Comparison of ENCODE assay signal across 23 cellular contexts in genomic region chr12:12521923-12522322, GRCh38. TPM values are rescaled to one million over a fixed set of nuclear protein-coding genes. Genes with fewer than 3 reads are reported as not detected.
DNase-seq lines count a peak whose midpoint lies in the region; ATAC-seq and TF ChIP-seq lines count a peak whose summit lies in the region.
"Had no signal": no experiment of that assay in that cellular context is flagged by ENCODE, and none has a peak within 500 bp of the region (broad histone marks: within the 10 kb centered on the region; RNA-seq: fewer than 3 reads in every experiment).

No MANE protein-coding gene starts in this region.

- WGBS in right cardiac atrium: 80% methylated on average over 6 of the region's 6 CpGs

- no peak overlapping the region for H3K27ac ChIP-seq in right cardiac atrium (ENCODE audit: low read length)
- no peak overlapping the region for H3K27ac ChIP-seq in CD4-positive, alpha-beta T cell (ENCODE audit: low read depth, low read length)
- H3K27ac ChIP-seq: esophagus muscularis mucosa, right atrium auricular region had no signal

- ATAC-seq in Right ventricle myocardium superior (ENCODE audit: poor library complexity) (peak; percentile 20), right cardiac atrium (no peak)
- no peak for ATAC-seq in CD4-positive, alpha-beta T cell (ENCODE audit: poor library complexity)
- no peak for ATAC-seq in activated CD8-positive, alpha-beta T cell treated with anti-CD3 and anti-CD28 coated beads for 36 hours
- ATAC-seq: activated T-cell treated with anti-CD3 and anti-CD28 coated beads, Interleukin-2, amount 50 U/mL, for 4 hours; K562; naive thymus-derived CD8-positive, alpha-beta T cell had no signal

- no peaks in the 10 kb centered on the region for H3K9me3 ChIP-seq in right cardiac atrium (ENCODE audit: control insufficient read depth, low read length)
- no peaks in the 10 kb centered on the region for H3K9me3 ChIP-seq in CD4-positive, alpha-beta T cell (ENCODE audit: control insufficient read depth, low read length)
- H3K9me3 ChIP-seq: esophagus muscularis mucosa, right atrium auricular region, tibial nerve had no signal

- H3K36me3 Mint-ChIP-seq in dendritic cell treated with granulocyte-macrophage colony-stimulating factor and Interleukin-4, amounts not matched to agents 40 ng/mL and 50 ng/mL, for 4 days (ENCODE audit: low read depth): peaks cover 20% of the 10 kb centered on the region
- peaks cover 28% of the 10 kb centered on the region for H3K36me3 Mint-ChIP-seq in nephron progenitor cell (ENCODE audit: low read depth)
- peaks cover 47% of the 10 kb centered on the region for H3K36me3 Mint-ChIP-seq in CD4-positive, alpha-beta T cell (ENCODE audit: low read depth)
- peaks cover 25% of the 10 kb centered on the region for H3K36me3 Mint-ChIP-seq in activated CD8-positive, alpha-beta T cell treated with anti-CD3 and anti-CD28 coated beads for 36 hours (ENCODE audit: low read depth)

- TF ChIP-seq CTCF in nephron progenitor cell (IDR thresholded peaks at IDR 0.05): no peak
- TF ChIP-seq CTCF in CD4-positive, alpha-beta T cell (IDR thresholded peaks at IDR 0.05): no peak
- TF ChIP-seq CTCF in activated CD8-positive, alpha-beta T cell treated with anti-CD3 and anti-CD28 coated beads for 36 hours (IDR thresholded peaks at IDR 0.05): no peak

- intact Hi-C loops in Right ventricle myocardium superior (cut with DNase I): no loop called here
- intact Hi-C loops in right cardiac atrium (cut with DNase I): no loop called here
- intact Hi-C loops in dendritic cell treated with granulocyte-macrophage colony-stimulating factor and Interleukin-4, amounts not matched to agents 40 ng/mL and 50 ng/mL, for 4 days (cut with micrococcal nuclease): loop anchor here (5.0 kb wide), 1 partner anchor 35 kb away; no protein-coding TSS in a partner anchor
- intact Hi-C loops in CD4-positive, alpha-beta T cell (cut with DNase I, micrococcal nuclease): no loop called here
- intact Hi-C loops in activated CD8-positive, alpha-beta T cell treated with anti-CD3 and anti-CD28 coated beads for 36 hours (cut with micrococcal nuclease): no loop called here

- no peaks in the 10 kb centered on the region for H3K9me3 Mint-ChIP-seq in dendritic cell treated with granulocyte-macrophage colony-stimulating factor and Interleukin-4, amounts not matched to agents 40 ng/mL and 50 ng/mL, for 4 days
- no peaks in the 10 kb centered on the region for H3K9me3 Mint-ChIP-seq in nephron progenitor cell
- no peaks in the 10 kb centered on the region for H3K9me3 Mint-ChIP-seq in CD4-positive, alpha-beta T cell
- no peaks in the 10 kb centered on the region for H3K9me3 Mint-ChIP-seq in activated CD8-positive, alpha-beta T cell treated with anti-CD3 and anti-CD28 coated beads for 36 hours
- H3K9me3 Mint-ChIP-seq: activated CD4-positive, alpha-beta memory T cell treated with anti-CD3 and anti-CD28 coated beads for 36 hours; activated naive CD8-positive, alpha-beta T cell treated with anti-CD3 and anti-CD28 coated beads, Interleukin-2, amount 10 ng/mL, durations not matched to agents 7 days and 5 days; activated T-cell treated with anti-CD3 and anti-CD28 coated beads, Interleukin-2, amount 50 U/mL, for 4 hours; CD8-positive, alpha-beta memory T cell; immature natural killer cell; naive thymus-derived CD8-positive, alpha-beta T cell; T-helper 1 cell treated with Interleukin-12 subunit alpha and Interleukin-12 subunit beta and Interleukin-4 antibody, amounts not matched to agents 30 μg/mL and 1 μg/mL, for 36 hours had no signal

- H3K27me3 Mint-ChIP-seq in dendritic cell treated with granulocyte-macrophage colony-stimulating factor and Interleukin-4, amounts not matched to agents 40 ng/mL and 50 ng/mL, for 4 days: no peaks in the 10 kb centered on the region
- no peaks in the 10 kb centered on the region for H3K27me3 Mint-ChIP-seq in nephron progenitor cell (ENCODE audit: low read depth, poor library complexity)
- no peaks in the 10 kb centered on the region for H3K27me3 Mint-ChIP-seq in CD4-positive, alpha-beta T cell
- no peaks in the 10 kb centered on the region for H3K27me3 Mint-ChIP-seq in activated CD8-positive, alpha-beta T cell treated with anti-CD3 and anti-CD28 coated beads for 36 hours
- H3K27me3 Mint-ChIP-seq: activated CD4-positive, alpha-beta memory T cell treated with anti-CD3 and anti-CD28 coated beads for 36 hours; activated naive CD8-positive, alpha-beta T cell treated with anti-CD3 and anti-CD28 coated beads, Interleukin-2, amount 10 ng/mL, durations not matched to agents 7 days and 5 days; CD8-positive, alpha-beta memory T cell; naive thymus-derived CD8-positive, alpha-beta T cell had no signal

- H3K27me3 ChIP-seq in right cardiac atrium (ENCODE audit: control insufficient read depth, insufficient read depth): no peaks in the 10 kb centered on the region
- no peaks in the 10 kb centered on the region for H3K27me3 ChIP-seq in CD4-positive, alpha-beta T cell (ENCODE audit: control insufficient read depth, insufficient read depth, low read length)
- H3K27me3 ChIP-seq: esophagus muscularis mucosa, right atrium auricular region, tibial nerve had no signal

- H3K4me1 ChIP-seq in right cardiac atrium (ENCODE audit: control insufficient read depth, insufficient read depth, low read length): no peaks in the 10 kb centered on the region
- H3K4me1 ChIP-seq: right atrium auricular region had no signal

- peak overlapping the region; percentile 77 for H3K27ac Mint-ChIP-seq in dendritic cell treated with granulocyte-macrophage colony-stimulating factor and Interleukin-4, amounts not matched to agents 40 ng/mL and 50 ng/mL, for 4 days
- H3K27ac Mint-ChIP-seq in nephron progenitor cell: peak overlapping the region; percentile 1
- no peak overlapping the region for H3K27ac Mint-ChIP-seq in CD4-positive, alpha-beta T cell
- no peak overlapping the region for H3K27ac Mint-ChIP-seq in activated CD8-positive, alpha-beta T cell treated with anti-CD3 and anti-CD28 coated beads for 36 hours
- H3K27ac Mint-ChIP-seq: activated CD4-positive, alpha-beta memory T cell treated with anti-CD3 and anti-CD28 coated beads for 36 hours; activated naive CD8-positive, alpha-beta T cell treated with anti-CD3 and anti-CD28 coated beads, Interleukin-2, amount 10 ng/mL, durations not matched to agents 7 days and 5 days; immature natural killer cell; T-helper 1 cell treated with Interleukin-12 subunit alpha and Interleukin-12 subunit beta and Interleukin-4 antibody, amounts not matched to agents 30 μg/mL and 1 μg/mL, for 36 hours had no signal

- peaks cover 45% of the 10 kb centered on the region for H3K4me1 Mint-ChIP-seq in dendritic cell treated with granulocyte-macrophage colony-stimulating factor and Interleukin-4, amounts not matched to agents 40 ng/mL and 50 ng/mL, for 4 days (ENCODE audit: low read depth)
- peaks cover 18% of the 10 kb centered on the region for H3K4me1 Mint-ChIP-seq in nephron progenitor cell
- peaks cover 42% of the 10 kb centered on the region for H3K4me1 Mint-ChIP-seq in CD4-positive, alpha-beta T cell (ENCODE audit: low read depth)
- peaks cover 23% of the 10 kb centered on the region for H3K4me1 Mint-ChIP-seq in activated CD8-positive, alpha-beta T cell treated with anti-CD3 and anti-CD28 coated beads for 36 hours (ENCODE audit: low read depth)
- H3K4me1 Mint-ChIP-seq: immature natural killer cell had no signal

- H3K4me3 ChIP-seq in right cardiac atrium (ENCODE audit: low read length): no peak overlapping the region
- H3K4me3 ChIP-seq: esophagus muscularis mucosa, K562, right atrium auricular region, tibial nerve had no signal

- H3K4me3 Mint-ChIP-seq in dendritic cell treated with granulocyte-macrophage colony-stimulating factor and Interleukin-4, amounts not matched to agents 40 ng/mL and 50 ng/mL, for 4 days: no peak overlapping the region
- H3K4me3 Mint-ChIP-seq in nephron progenitor cell: no peak overlapping the region
- no peak overlapping the region for H3K4me3 Mint-ChIP-seq in CD4-positive, alpha-beta T cell
- no peak overlapping the region for H3K4me3 Mint-ChIP-seq in activated CD8-positive, alpha-beta T cell treated with anti-CD3 and anti-CD28 coated beads for 36 hours
- H3K4me3 Mint-ChIP-seq: activated CD4-positive, alpha-beta memory T cell treated with anti-CD3 and anti-CD28 coated beads for 36 hours; activated naive CD8-positive, alpha-beta T cell treated with anti-CD3 and anti-CD28 coated beads, Interleukin-2, amount 10 ng/mL, durations not matched to agents 7 days and 5 days; activated T-cell treated with anti-CD3 and anti-CD28 coated beads, Interleukin-2, amount 50 U/mL, for 4 hours; CD8-positive, alpha-beta memory T cell; immature natural killer cell; naive thymus-derived CD8-positive, alpha-beta T cell; T-helper 1 cell treated with Interleukin-12 subunit alpha and Interleukin-12 subunit beta and Interleukin-4 antibody, amounts not matched to agents 30 μg/mL and 1 μg/mL, for 36 hours had no signal

- POLR2A ChIA-PET in HEK293T (lab: Yijun Ruan, JAX): no interaction called here
- POLR2A ChIA-PET in CD4-positive, alpha-beta T cell (lab: Charles Lee): interaction anchor here (0.6 kb wide), 1 partner anchor 33 kb away, joined by 3 read pairs; no protein-coding TSS in a partner anchor
- POLR2A ChIA-PET in activated CD8-positive, alpha-beta T cell treated with anti-CD3 and anti-CD28 coated beads for 36 hours (lab: Charles Lee): interaction anchor here (0.6 to 1.8 kb wide), 2 partner anchors 11 to 15 kb away, joined by 3 to 6 read pairs; no protein-coding TSS in a partner anchor

- CTCF ChIA-PET in HEK293T (lab: Yijun Ruan, JAX): interaction anchor here (0.6 to 2.3 kb wide), 2 partner anchors 42 to 93 kb away, joined by 4 to 8 read pairs; no protein-coding TSS in a partner anchor
- CTCF ChIA-PET in CD4-positive, alpha-beta T cell (lab: Charles Lee): no interaction called here
- CTCF ChIA-PET in activated CD8-positive, alpha-beta T cell treated with anti-CD3 and anti-CD28 coated beads for 36 hours (lab: Charles Lee): interaction anchor here (1.0 to 1.8 kb wide), 3 partner anchors 11 to 134 kb away, joined by 3 to 5 read pairs (median 4); no protein-coding TSS in a partner anchor

- DNase-seq in Right ventricle myocardium superior (no peak), right cardiac atrium (no peak), nephron progenitor cell (no peak), HEK293T (ENCODE audit: extremely low spot score) (no peak), NCI-H1436 (lab: John Stamatoyannopoulos, UW) (no peak)
- DNase-seq in CD4-positive, alpha-beta T cell: no peak
- DNase-seq in activated CD8-positive, alpha-beta T cell treated with anti-CD3 and anti-CD28 coated beads for 36 hours: no peak
- DNase-seq: ACHN; activated CD4-positive, alpha-beta memory T cell treated with anti-CD3 and anti-CD28 coated beads for 36 hours; activated naive CD8-positive, alpha-beta T cell treated with anti-CD3 and anti-CD28 coated beads, Interleukin-2, amount 10 ng/mL, durations not matched to agents 7 days and 5 days; activated T-cell treated with anti-CD3 and anti-CD28 coated beads, Interleukin-2, amount 50 U/mL, for 4 hours; CD8-positive, alpha-beta memory T cell; DMS79 treated with DMSO at 0.1 percent for 48 hours; immature natural killer cell; naive thymus-derived CD8-positive, alpha-beta T cell; NCI-H524 treated with DMSO at 0.1 percent for 48 hours; stimulated activated naive CD4-positive, alpha-beta T cell had no signal

RNA-seq across cellular contexts. Expression of gene DUSP16, which starts 40.7 kb away (rescaled TPM):
- 12.5 TPM for total RNA-seq in Right ventricle myocardium superior
- 10 to 100 TPM; 11.1 to 17.2 (median 14.3) TPM for total RNA-seq in right cardiac atrium
- 4.2 TPM for polyA plus RNA-seq in right cardiac atrium
- 10 to 100 TPM; 33.3 to 35.6 TPM for total RNA-seq in CD4-positive, alpha-beta T cell
- total RNA-seq in activated CD8-positive, alpha-beta T cell treated with anti-CD3 and anti-CD28 coated beads for 36 hours: 10 to 100 TPM; 28.2 to 30.2 TPM

Comparison
In these comparisons a context has a peak if more than half of its experiments do, and no peak if none do; other contexts are left out.
1. H3K27ac Mint-ChIP-seq: peak in dendritic cell treated with granulocyte-macrophage colony-stimulating factor and Interleukin-4, amounts not matched to agents 40 ng/mL and 50 ng/mL, for 4 days (single experiment) and nephron progenitor cell (single experiment); none in CD4-positive, alpha-beta T cell (single experiment) and activated CD8-positive, alpha-beta T cell treated with anti-CD3 and anti-CD28 coated beads for 36 hours (single experiment).